15 cellular contexts compared by ENCODE assay signal in the genomic region with DNA sequence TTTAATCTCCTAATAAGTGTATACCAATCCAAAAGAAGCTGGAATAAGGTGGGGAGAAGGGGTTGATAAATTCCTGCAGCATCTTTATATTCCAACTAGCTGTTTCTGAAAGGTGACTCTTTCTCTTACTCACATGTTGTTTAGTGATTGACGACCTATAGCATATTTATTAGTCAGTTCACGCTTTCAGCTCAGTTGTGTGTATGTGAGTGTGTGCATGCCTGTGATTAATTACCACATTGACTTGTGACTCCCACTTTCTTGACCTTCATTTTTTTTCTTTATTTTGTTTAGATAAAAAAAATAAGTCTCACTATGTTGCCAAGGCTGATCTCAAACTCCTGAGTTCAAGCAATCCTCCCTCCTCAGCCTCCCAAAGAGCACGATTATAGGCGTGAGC. TPM values are rescaled to one million over a fixed set of nuclear protein-coding genes. Genes with fewer than 3 reads are reported as not detected.
A peak's percentile ranks its signal among the peaks of the same experiment; 100 is the strongest.
DNase-seq lines count a peak whose midpoint lies in the region; ATAC-seq and TF ChIP-seq lines count a peak whose summit lies in the region.
"Had no signal": no experiment of that assay in that cellular context is flagged by ENCODE, and none has a peak within 500 bp of the region (broad histone marks: within the 10 kb centered on the region; RNA-seq: fewer than 3 reads in every experiment).

No MANE protein-coding gene starts in this region.

- H3K4me3 ChIP-seq in BLaER1 treated with 17β-estradiol and CSF1 and Interleukin-3, amounts not matched to agents 10 nM and 100 nM: no peak overlapping the region
- H3K4me3 ChIP-seq in dorsolateral prefrontal cortex: no peak overlapping the region
- H3K4me3 ChIP-seq in neural cell (ENCODE audit: low read length): no peak overlapping the region
- H3K4me3 ChIP-seq: body of pancreas, GM12878, lung had no signal

- H3K36me3 ChIP-seq in BLaER1 treated with 17β-estradiol and CSF1 and Interleukin-3, amounts not matched to agents 10 nM and 100 nM: peaks cover 0 to 36% (median 8%) of the 10 kb centered on the region in 11 experiments; a peak in 13 of 22 replicates
- H3K36me3 ChIP-seq in neural cell (ENCODE audit: insufficient read depth, low read length): no peaks in the 10 kb centered on the region

- no peaks in the 10 kb centered on the region for H3K9me3 ChIP-seq in BLaER1 treated with 17β-estradiol and CSF1 and Interleukin-3, amounts not matched to agents 10 nM and 100 nM (replicated peaks in 1 of 11)
- H3K9me3 ChIP-seq in neural cell (ENCODE audit: low read length): no peaks in the 10 kb centered on the region
- H3K9me3 ChIP-seq: body of pancreas had no signal

- DNase-seq in HCEC 1CT (peak; percentile 80), dorsolateral prefrontal cortex (no peak), AG08395 (ENCODE audit: low spot score) (no peak), DMS 273 treated with DMSO at 0.1 percent for 48 hours (lab: John Stamatoyannopoulos, UW) (no peak), GM10248 (ENCODE audit: extremely low spot score) (no peak)
- DNase-seq: activated CD4-positive, alpha-beta T cell treated with anti-CD3 and anti-CD28 coated beads for 1 hour; activated T-cell treated with anti-CD3 and anti-CD28 coated beads, Interleukin-2, amount 50 U/mL, for 4 hours; body of pancreas; DMS79 treated with DMSO at 0.1 percent for 48 hours; NCI-H1105 treated with DMSO at 0.1 percent for 48 hours had no signal

- no peak for TF ChIP-seq EP300 in neural cell (conservative IDR thresholded peaks at IDR 0.05; ENCODE audit: poor library complexity, severe bottlenecking)

- peaks cover 49 to 86% (median 80%) of the 10 kb centered on the region in 10 experiments for H3K4me1 ChIP-seq in BLaER1 treated with 17β-estradiol and CSF1 and Interleukin-3, amounts not matched to agents 10 nM and 100 nM

- peak overlapping the region in 1 of 11 experiments; percentile 96; a peak in 4 of 22 replicates for H3K27ac ChIP-seq in BLaER1 treated with 17β-estradiol and CSF1 and Interleukin-3, amounts not matched to agents 10 nM and 100 nM
- H3K27ac ChIP-seq in dorsolateral prefrontal cortex (peak overlapping the region in 51 of 59 donors; percentile 67 to 93 (median 85)), neural cell (ENCODE audit: low read length) (peak overlapping the region; percentile 58)
- H3K27ac ChIP-seq: body of pancreas had no signal

- no peaks in the 10 kb centered on the region for H3F3A ChIP-seq in neural cell (ENCODE audit: insufficient read depth, low read length, poor library complexity, severe bottlenecking)

- H3K4me2 ChIP-seq in BLaER1 treated with 17β-estradiol and CSF1 and Interleukin-3, amounts not matched to agents 10 nM and 100 nM: peak overlapping the region; percentile 42 to 97 (median 90); a peak in 17 of 22 replicates
- no peak overlapping the region for H3K4me2 ChIP-seq in neural cell (ENCODE audit: low read length)

- no peak overlapping the region for H2AFZ ChIP-seq in neural cell (ENCODE audit: low read depth, low read length)

- CTCF ChIA-PET in GM10248 (lab: Yijun Ruan, JAX): interaction anchor here (0.8 to 2.1 kb wide), 3 partner anchors 18 to 164 kb away, joined by 3 to 7 read pairs (median 4); no protein-coding TSS in a partner anchor

- POLR2A ChIA-PET in GM10248 (lab: Yijun Ruan, JAX): no interaction called here

- no peak for ATAC-seq in GM21576 (IDR thresholded peaks at IDR 0.05; ENCODE audit: unreplicated experiment)
- ATAC-seq: body of pancreas, GM12878 had no signal

- H3K9me2 ChIP-seq in neural cell (ENCODE audit: insufficient read depth, low read length): no peaks in the 10 kb centered on the region

- H3K27me3 ChIP-seq in BLaER1 treated with 17β-estradiol and CSF1 and Interleukin-3, amounts not matched to agents 10 nM and 100 nM: no peaks in the 10 kb centered on the region
- H3K27me3 ChIP-seq in dorsolateral prefrontal cortex (no peaks in the 10 kb centered on the region), neural cell (ENCODE audit: insufficient read depth, low read depth, low read length) (no peaks in the 10 kb centered on the region)
- H3K27me3 ChIP-seq: body of pancreas had no signal

- TF ChIP-seq RAD21 in neural cell (conservative IDR thresholded peaks at IDR 0.05): no peak

- TF ChIP-seq CTCF in dorsolateral prefrontal cortex (IDR thresholded peaks at IDR 0.05 in 54 of 56, conservative IDR thresholded peaks at IDR 0.05 in 2 of 56; ENCODE audit: low read depth in 1 of 56, partially characterized antibody in 56 of 56) (no peak), neural cell (IDR thresholded peaks at IDR 0.05; ENCODE audit: poor library complexity, severe bottlenecking) (no peak), GM10248 (IDR thresholded peaks at IDR 0.05; ENCODE audit: control extremely low read depth, extremely low read depth, low read depth, missing control alignments) (no peak)

- H3K79me2 ChIP-seq in neural cell (replicated peaks; ENCODE audit: insufficient read depth, low read length): peaks cover 9% of the 10 kb centered on the region

- intact Hi-C loops in dorsolateral prefrontal cortex (cut with DNase I): no loop called here

- no peak overlapping the region for H3K9ac ChIP-seq in BLaER1 treated with 17β-estradiol and CSF1 and Interleukin-3, amounts not matched to agents 10 nM and 100 nM
- no peak overlapping the region for H3K9ac ChIP-seq in neural cell (ENCODE audit: low read length)

- H4K20me1 ChIP-seq in BLaER1 treated with 17β-estradiol and CSF1 and Interleukin-3, amounts not matched to agents 10 nM and 100 nM: peaks cover 0 to 98% (median 36%) of the 10 kb centered on the region in 11 experiments; a peak in 14 of 22 replicates
- H4K20me1 ChIP-seq in neural cell (ENCODE audit: insufficient read depth): no peaks in the 10 kb centered on the region

TF ChIP-seq in neural cell, 6 proteins besides CTCF, POLR2A, EP300 and RAD21:
- TF ChIP-seq EZH2 (IDR thresholded peaks at IDR 0.05; ENCODE audit: borderline replicate concordance, insufficient read depth, low read length, poor library complexity, severe bottlenecking): no peak
- TF ChIP-seq, protein P1, sequence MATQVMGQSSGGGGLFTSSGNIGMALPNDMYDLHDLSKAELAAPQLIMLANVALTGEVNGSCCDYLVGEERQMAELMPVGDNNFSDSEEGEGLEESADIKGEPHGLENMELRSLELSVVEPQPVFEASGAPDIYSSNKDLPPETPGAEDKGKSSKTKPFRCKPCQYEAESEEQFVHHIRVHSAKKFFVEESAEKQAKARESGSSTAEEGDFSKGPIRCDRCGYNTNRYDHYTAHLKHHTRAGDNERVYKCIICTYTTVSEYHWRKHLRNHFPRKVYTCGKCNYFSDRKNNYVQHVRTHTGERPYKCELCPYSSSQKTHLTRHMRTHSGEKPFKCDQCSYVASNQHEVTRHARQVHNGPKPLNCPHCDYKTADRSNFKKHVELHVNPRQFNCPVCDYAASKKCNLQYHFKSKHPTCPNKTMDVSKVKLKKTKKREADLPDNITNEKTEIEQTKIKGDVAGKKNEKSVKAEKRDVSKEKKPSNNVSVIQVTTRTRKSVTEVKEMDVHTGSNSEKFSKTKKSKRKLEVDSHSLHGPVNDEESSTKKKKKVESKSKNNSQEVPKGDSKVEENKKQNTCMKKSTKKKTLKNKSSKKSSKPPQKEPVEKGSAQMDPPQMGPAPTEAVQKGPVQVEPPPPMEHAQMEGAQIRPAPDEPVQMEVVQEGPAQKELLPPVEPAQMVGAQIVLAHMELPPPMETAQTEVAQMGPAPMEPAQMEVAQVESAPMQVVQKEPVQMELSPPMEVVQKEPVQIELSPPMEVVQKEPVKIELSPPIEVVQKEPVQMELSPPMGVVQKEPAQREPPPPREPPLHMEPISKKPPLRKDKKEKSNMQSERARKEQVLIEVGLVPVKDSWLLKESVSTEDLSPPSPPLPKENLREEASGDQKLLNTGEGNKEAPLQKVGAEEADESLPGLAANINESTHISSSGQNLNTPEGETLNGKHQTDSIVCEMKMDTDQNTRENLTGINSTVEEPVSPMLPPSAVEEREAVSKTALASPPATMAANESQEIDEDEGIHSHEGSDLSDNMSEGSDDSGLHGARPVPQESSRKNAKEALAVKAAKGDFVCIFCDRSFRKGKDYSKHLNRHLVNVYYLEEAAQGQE (IDR thresholded peaks at IDR 0.05; ENCODE audit: borderline replicate concordance): no peak
- no peak for TF ChIP-seq POLR2AphosphoS5 (IDR thresholded peaks at IDR 0.05)
- no peak for TF ChIP-seq SMC3 (conservative IDR thresholded peaks at IDR 0.05; ENCODE audit: poor library complexity)
TF ChIP-seq in neural cell: peak in this region for 0.

RNA-seq across cellular contexts. Expression of a gene that starts 44.4 kb away (rescaled TPM):
- 100 to 1,000 TPM in 118 of 120 experiments, 10 to 100 TPM in 2; 87.0 to 184 (median 142) TPM for total RNA-seq in dorsolateral prefrontal cortex
- polyA plus RNA-seq in neural cell: 1.4 and 2.9 TPM in 2 replicates
- 11.3 and 11.4 TPM in 2 replicates for polyA minus RNA-seq in neural cell
